In genomic region chr9:137156567-137157375, GRCh38 we compare ENCODE assay signal across 1 cellular context.
TF ChIP-seq lines count a peak whose summit lies in the region.

No MANE protein-coding gene starts in this region.

TF ChIP-seq in GM12878, 131 proteins besides CTCF, POLR2A, EP300 and RAD21:
- TF ChIP-seq CHD4 (IDR thresholded peaks at IDR 0.05), result no peak
- TF ChIP-seq BHLHE40 (IDR thresholded peaks at IDR 0.05; ENCODE audit: borderline replicate concordance in 1 of 2, low read depth in 2 of 2, low read length in 1 of 2), result peak in 1 of 2 experiments; percentile 57; a peak in 1 of 4 replicates
- TF ChIP-seq RAD51 (IDR thresholded peaks at IDR 0.05), result no peak
- TF ChIP-seq LARP7 (IDR thresholded peaks at IDR 0.05), result peak; percentile 48; the same call in 1 of the 2 replicates
- TF ChIP-seq ZBED1 (IDR thresholded peaks at IDR 0.05; ENCODE audit: borderline replicate concordance), result no peak
- peak; percentile 29; the same call in 1 of the 2 replicates for TF ChIP-seq IKZF1 (conservative IDR thresholded peaks at IDR 0.05)
- peak; percentile 16 for TF ChIP-seq SP1 (IDR thresholded peaks at IDR 0.05; ENCODE audit: low read depth, low read length)
- TF ChIP-seq BMI1 (IDR thresholded peaks at IDR 0.05; ENCODE audit: borderline replicate concordance), result no peak
- TF ChIP-seq ZNF207 (IDR thresholded peaks at IDR 0.05; ENCODE audit: borderline replicate concordance), result no peak
- TF ChIP-seq KLF5 (IDR thresholded peaks at IDR 0.05; ENCODE audit: partially characterized antibody), result no peak
- peak; percentile 69; the same call in 1 of the 2 replicates for TF ChIP-seq GATAD2B (conservative IDR thresholded peaks at IDR 0.05; ENCODE audit: low read depth)
- TF ChIP-seq NFIC (IDR thresholded peaks at IDR 0.05; ENCODE audit: low read depth, low read length), result no peak
- no peak for TF ChIP-seq NFXL1 (IDR thresholded peaks at IDR 0.05; ENCODE audit: borderline replicate concordance)
- no peak for TF ChIP-seq E4F1 (IDR thresholded peaks at IDR 0.05; ENCODE audit: borderline replicate concordance, partially characterized antibody)
- TF ChIP-seq YY1 (IDR thresholded peaks at IDR 0.05; ENCODE audit: low read depth, low read length), result no peak
- TF ChIP-seq TCF3 (IDR thresholded peaks at IDR 0.05; ENCODE audit: borderline replicate concordance, insufficient read depth, low read depth, low read length), result 0 out of 2 replicates have a peak, but pooled peaks have one; percentile 15
- no peak for TF ChIP-seq NBN (IDR thresholded peaks at IDR 0.05)
- no peak for TF ChIP-seq GABPA (IDR thresholded peaks at IDR 0.05; ENCODE audit: low read depth)
- no peak for TF ChIP-seq NR2F1 (conservative IDR thresholded peaks at IDR 0.05)
- TF ChIP-seq EGR1 (IDR thresholded peaks at IDR 0.05; ENCODE audit: borderline replicate concordance in 1 of 2, low read depth in 2 of 2, low read length in 2 of 2), result peak in 1 of 2 experiments; percentile 45; a peak in 1 of 3 replicates
- no peak for TF ChIP-seq ZNF217 (IDR thresholded peaks at IDR 0.05)
- no peak for TF ChIP-seq BCL11A (IDR thresholded peaks at IDR 0.05; ENCODE audit: low read depth, low read length)
- no peak for TF ChIP-seq SREBF1 (IDR thresholded peaks at IDR 0.05; ENCODE audit: low read length)
- TF ChIP-seq RCOR1 (conservative IDR thresholded peaks at IDR 0.05; ENCODE audit: low read depth, low read length), result no peak
- no peak for TF ChIP-seq POLR2AphosphoS2 (IDR thresholded peaks at IDR 0.05; ENCODE audit: low read depth, low read length)
- no peak for TF ChIP-seq DPF2 (IDR thresholded peaks at IDR 0.05)
- TF ChIP-seq KAT2A (conservative IDR thresholded peaks at IDR 0.05; ENCODE audit: control insufficient read depth, low read depth, low read length), result no peak
- TF ChIP-seq, protein P1, sequence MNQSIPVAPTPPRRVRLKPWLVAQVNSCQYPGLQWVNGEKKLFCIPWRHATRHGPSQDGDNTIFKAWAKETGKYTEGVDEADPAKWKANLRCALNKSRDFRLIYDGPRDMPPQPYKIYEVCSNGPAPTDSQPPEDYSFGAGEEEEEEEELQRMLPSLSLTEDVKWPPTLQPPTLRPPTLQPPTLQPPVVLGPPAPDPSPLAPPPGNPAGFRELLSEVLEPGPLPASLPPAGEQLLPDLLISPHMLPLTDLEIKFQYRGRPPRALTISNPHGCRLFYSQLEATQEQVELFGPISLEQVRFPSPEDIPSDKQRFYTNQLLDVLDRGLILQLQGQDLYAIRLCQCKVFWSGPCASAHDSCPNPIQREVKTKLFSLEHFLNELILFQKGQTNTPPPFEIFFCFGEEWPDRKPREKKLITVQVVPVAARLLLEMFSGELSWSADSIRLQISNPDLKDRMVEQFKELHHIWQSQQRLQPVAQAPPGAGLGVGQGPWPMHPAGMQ (IDR thresholded peaks at IDR 0.05; ENCODE audit: borderline replicate concordance), result no peak
- TF ChIP-seq MEF2B (IDR thresholded peaks at IDR 0.05; ENCODE audit: partially characterized antibody, poor library complexity, severe bottlenecking), result no peak
